ENCODE assay signal across 8 cellular contexts in genomic region chr14:104973215-104974145, GRCh38. TPM values are rescaled to one million over a fixed set of nuclear protein-coding genes. Genes with fewer than 3 reads are reported as not detected.
A peak's percentile ranks its signal among the peaks of the same experiment; 100 is the strongest.
DNase-seq lines count a peak whose midpoint lies in the region; ATAC-seq and TF ChIP-seq lines count a peak whose summit lies in the region.

No MANE protein-coding gene starts in this region.

- H3K36me3 ChIP-seq in SJCRH30 (no peaks in the 10 kb centered on the region), psoas muscle (ENCODE audit: insufficient read depth in 1 of 2, low read depth in 1 of 2) (no peaks in the 10 kb centered on the region)

- TF ChIP-seq CTCF in psoas muscle (IDR thresholded peaks at IDR 0.05), result no peak

- intact Hi-C loops in psoas muscle (cut with DNase I), result no loop called here

- DNase-seq in Daoy (ENCODE audit: low read depth), result peak; percentile 100
- peak; percentile 77 to 85 for DNase-seq in SJCRH30
- peak; percentile 25 for DNase-seq in foreskin melanocyte
- DNase-seq in psoas muscle, result peak; percentile 87 to 89
- DNase-seq in Kasumi-1 (lab: John Stamatoyannopoulos, UW), result no peak

- peak; percentile 64 to 76 (median 68) for ATAC-seq in psoas muscle
- no peak for ATAC-seq in HG03097 (IDR thresholded peaks at IDR 0.05; ENCODE audit: low FRiP score, unreplicated experiment)
- ATAC-seq in HG02840 (IDR thresholded peaks at IDR 0.05; ENCODE audit: low FRiP score, unreplicated experiment), result no peak
- no peak for ATAC-seq in HG02759 (IDR thresholded peaks at IDR 0.05; ENCODE audit: unreplicated experiment)

- H3K27ac ChIP-seq in SJCRH30, result peak overlapping the region; percentile 37
- H3K27ac ChIP-seq in psoas muscle, result peak overlapping the region; percentile 68

- H3K4me3 ChIP-seq in SJCRH30 (no peak overlapping the region), psoas muscle (no peak overlapping the region)

- H3K27me3 ChIP-seq in SJCRH30 (peaks cover 12% of the 10 kb centered on the region), psoas muscle (ENCODE audit: insufficient read depth in 3 of 3, low read length in 2 of 3) (peaks cover 0 to 27% (median 0%) of the 10 kb centered on the region in 3 donors)

- H3K9me3 ChIP-seq in SJCRH30 (replicated peaks) (no peaks in the 10 kb centered on the region), psoas muscle (no peaks in the 10 kb centered on the region)

- H3K4me1 ChIP-seq in SJCRH30 (peaks cover 54% of the 10 kb centered on the region), psoas muscle (peaks cover 35% of the 10 kb centered on the region)

- 42 to 44% (median 44%) methylated on average over 24 to 32 of the region's 32 CpGs for WGBS in psoas muscle, 3 donors

RNA-seq across cellular contexts. Expression of gene AHNAK2, which starts 4.7 kb away (rescaled TPM):
- total RNA-seq in Daoy (2014; rRNA removed; shearing (Covaris generic)), result 10.4 and 10.5 TPM in 2 replicates
- total RNA-seq in SJCRH30 (2014; rRNA removed; shearing (Covaris generic)), result 1.3 and 1.6 TPM in 2 replicates
- total RNA-seq in psoas muscle, result 1 to 10 TPM; 1.3 to 4.7 (median 3.4) TPM
- polyA plus RNA-seq in psoas muscle, result 1 to 10 TPM in 1 of 3 donors, under 1 TPM in 2; 0.69 to 2.0 (median 0.75) TPM

RNA-seq across cellular contexts. Expression of gene CLBA1, which starts 12.1 kb away (rescaled TPM):
- 6.5 and 8.4 TPM in 2 replicates for total RNA-seq in Daoy (2014; rRNA removed; shearing (Covaris generic))
- 2.6 and 3.0 TPM in 2 replicates for total RNA-seq in SJCRH30 (2014; rRNA removed; shearing (Covaris generic))
- total RNA-seq in psoas muscle, result 1 to 10 TPM; 1.3 to 2.2 (median 1.6) TPM
- polyA plus RNA-seq in psoas muscle, result 1 to 10 TPM; 1.7 to 6.8 (median 6.1) TPM

RNA-seq across cellular contexts. Expression of gene CDCA4, which starts 47.4 kb away (rescaled TPM):
- total RNA-seq in Daoy (2014; rRNA removed; shearing (Covaris generic)), result 79.0 and 86.9 TPM in 2 replicates
- total RNA-seq in SJCRH30 (2014; rRNA removed; shearing (Covaris generic)), result 92.3 and 98.0 TPM in 2 replicates
- total RNA-seq in psoas muscle, result 1 to 10 TPM in 2 of 4 donors, under 1 TPM in 2; 0.79 to 1.8 (median 1.1) TPM
- polyA plus RNA-seq in psoas muscle, result 1 to 10 TPM; 1.3 to 3.3 (median 2.1) TPM

RNA-seq across cellular contexts. Expression of gene PLD4, which starts 48.8 kb away (rescaled TPM):
- total RNA-seq in Daoy (2014; rRNA removed; shearing (Covaris generic)), result not detected in 2 replicates
- not detected in 2 replicates for total RNA-seq in SJCRH30 (2014; rRNA removed; shearing (Covaris generic))
- under 1 TPM in 2 of 4 donors, not detected in 2; 0.04 to 0.25 TPM for total RNA-seq in psoas muscle
- polyA plus RNA-seq in psoas muscle, result not detected

Comparison
In these comparisons a context has a peak if more than half of its experiments do, and no peak if none do; other contexts are left out.
1. DNase-seq: peak in Daoy (single experiment), SJCRH30 (2 of 2), foreskin melanocyte (single experiment) and psoas muscle (2 of 2); none in Kasumi-1 (0 of 2).
2. ATAC-seq: peak in psoas muscle (4 of 4); none in HG03097 (single experiment), HG02840 (single experiment) and HG02759 (single experiment).
3. RNA of gene CDCA4, which starts 47.4 kb away (total RNA-seq): 92.3 to 98.0 TPM in SJCRH30 and 79.0 to 86.9 TPM in Daoy; 0.79 to 1.8 TPM in psoas muscle; every median in the first group is over 10 times any median in the second.